Comparison of ENCODE assay signal across 1 cellular context in genomic region chr6:32271427-32271826, GRCh38.
A peak's percentile ranks its signal among the peaks of the same experiment; 100 is the strongest.
TF ChIP-seq lines count a peak whose summit lies in the region.

No MANE protein-coding gene starts in this region.

TF ChIP-seq in GM12878, 131 proteins besides CTCF, POLR2A, EP300 and RAD21 (continued from another document):
- TF ChIP-seq STAT3 (IDR thresholded peaks at IDR 0.05; ENCODE audit: low read depth, low read length) (no peak), MTA2 (IDR thresholded peaks at IDR 0.05; ENCODE audit: low read depth) (peak; percentile 63; the same call in 1 of the 2 replicates), NR2C1 (IDR thresholded peaks at IDR 0.05) (no peak), DPF2 (IDR thresholded peaks at IDR 0.05) (no peak), PRDM15 (CRISPR knock-in tag; IDR thresholded peaks at IDR 0.05) (no peak), ZZZ3 (IDR thresholded peaks at IDR 0.05; ENCODE audit: control insufficient read depth, insufficient read length, low read depth) (no peak), ATF7 (IDR thresholded peaks at IDR 0.05; ENCODE audit: low read depth) (peak; percentile 20; the same call in 1 of the 2 replicates), NRF1 (conservative IDR thresholded peaks at IDR 0.05; ENCODE audit: low read depth, low read length) (no peak), ATF3 (IDR thresholded peaks at IDR 0.05; ENCODE audit: borderline replicate concordance, extremely low read depth, low read depth, low read length) (no peak), SKIL (IDR thresholded peaks at IDR 0.05; ENCODE audit: low read depth, poor library complexity, severe bottlenecking) (peak; percentile 47), NBN (IDR thresholded peaks at IDR 0.05) (peak; percentile 42; the same call in 1 of the 2 replicates), NFYA (IDR thresholded peaks at IDR 0.05; ENCODE audit: borderline replicate concordance, low read depth, low read length) (no peak), CBX5 (IDR thresholded peaks at IDR 0.05; ENCODE audit: low read depth) (peak; percentile 43; the same call in 1 of the 2 replicates), IKZF2 (IDR thresholded peaks at IDR 0.05) (peak; percentile 61 to 65; a peak in 3 of 4 replicates), NFIC (IDR thresholded peaks at IDR 0.05; ENCODE audit: low read depth, low read length) (peak; percentile 29; the same call in 1 of the 2 replicates), RELB (IDR thresholded peaks at IDR 0.05; ENCODE audit: low read depth) (peak; percentile 62; the same call in 1 of the 2 replicates)
